Comparison of ENCODE assay signal across 18 cellular contexts in the genomic region with DNA sequence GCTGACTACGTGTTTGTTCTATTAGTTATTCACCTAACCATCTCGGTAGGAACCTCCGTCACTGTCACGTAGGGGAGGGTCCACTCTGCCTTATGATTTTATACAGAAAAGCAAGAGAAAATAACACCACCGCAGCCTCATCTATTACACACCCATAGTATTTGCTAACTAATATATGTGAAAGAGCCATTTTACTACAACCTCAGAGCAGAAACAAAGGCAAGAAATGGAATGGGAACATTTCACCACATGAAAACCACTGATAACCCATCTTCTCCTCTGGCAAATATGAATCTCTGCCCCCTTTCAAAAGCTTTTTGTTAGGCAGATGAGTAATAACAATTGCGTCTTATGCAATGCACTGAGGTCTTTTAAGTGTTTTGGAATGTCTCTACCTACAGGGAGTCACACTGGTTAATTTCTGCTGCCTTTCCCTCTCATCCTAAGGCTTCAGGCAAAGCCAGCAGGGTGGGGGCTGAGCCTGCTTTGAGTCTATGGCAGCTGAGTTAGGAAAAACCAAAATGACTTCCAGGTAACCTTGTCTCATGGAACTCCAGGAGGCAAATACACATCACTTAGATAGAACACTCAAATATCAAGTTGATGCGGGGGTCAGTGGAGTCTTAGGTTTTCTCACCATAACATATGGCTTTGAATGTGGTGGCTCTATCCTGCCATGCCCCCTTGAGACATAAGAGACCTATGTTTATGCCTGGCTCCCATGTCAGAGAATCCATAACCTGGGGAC. TPM values are rescaled to one million over a fixed set of nuclear protein-coding genes. Genes with fewer than 3 reads are reported as not detected.
DNase-seq lines count a peak whose midpoint lies in the region; ATAC-seq and TF ChIP-seq lines count a peak whose summit lies in the region.
"Had no signal": no experiment of that assay in that cellular context is flagged by ENCODE, and none has a peak within 500 bp of the region (broad histone marks: within the 10 kb centered on the region; RNA-seq: fewer than 3 reads in every experiment).

No MANE protein-coding gene starts in this region.

- no peaks in the 10 kb centered on the region for H3K9me2 ChIP-seq in hepatocyte (replicated peaks; ENCODE audit: insufficient read depth)

- H3K79me2 ChIP-seq in hepatocyte, result peaks cover 48% of the 10 kb centered on the region

- ATAC-seq in gastrocnemius medialis (no peak), HG03139 (IDR thresholded peaks at IDR 0.05; ENCODE audit: unreplicated experiment) (no peak)
- ATAC-seq: esophagus mucosa had no signal

- H3K36me3 ChIP-seq in HAP-1 (replicated peaks) (no peaks in the 10 kb centered on the region), sigmoid colon (no peaks in the 10 kb centered on the region), hepatocyte (replicated peaks; ENCODE audit: insufficient read depth, low read depth) (no peaks in the 10 kb centered on the region), gastrocnemius medialis (no peaks in the 10 kb centered on the region)
- H3K36me3 ChIP-seq: BLaER1, left ventricle myocardium inferior, ovary, tibial artery had no signal

- 81 to 90% methylated on average over 7 of the region's 7 CpGs for WGBS in sigmoid colon, 2 donors
- 89% methylated on average over 7 of the region's 7 CpGs for WGBS in hepatocyte (ENCODE audit: low lambda C conversion rate, missing lambda C conversion rate)

- TF ChIP-seq CTCF in sigmoid colon (IDR thresholded peaks at IDR 0.05) (no peak), hepatocyte (IDR thresholded peaks at IDR 0.05; ENCODE audit: poor library complexity) (no peak), gastrocnemius medialis (IDR thresholded peaks at IDR 0.05 in 4 of 5, conservative IDR thresholded peaks at IDR 0.05 in 1 of 5) (no peak)

- TF ChIP-seq POLR2A in sigmoid colon (IDR thresholded peaks at IDR 0.05) (no peak), gastrocnemius medialis (IDR thresholded peaks at IDR 0.05) (no peak)

- H2AFZ ChIP-seq in hepatocyte, result no peak overlapping the region

- no peak overlapping the region for H3K4me2 ChIP-seq in hepatocyte
- H3K4me2 ChIP-seq: BLaER1 had no signal

- intact Hi-C loops in sigmoid colon (cut with DNase I), result loop anchor here (10.0 kb wide), 1 partner anchor 649 kb away; no protein-coding TSS in a partner anchor
- intact Hi-C loops in gastrocnemius medialis (cut with DNase I; ENCODE audit: low total_unique reads), result no loop called here

- no peaks in the 10 kb centered on the region for H4K20me1 ChIP-seq in hepatocyte (ENCODE audit: insufficient read depth, poor library complexity, severe bottlenecking)

- peak; percentile 48 to 77 for DNase-seq in HAP-1 (ENCODE audit: low spot score in 2 of 2)
- peak; percentile 40 for DNase-seq in SW480 (ENCODE audit: low spot score)
- DNase-seq in epithelial cell of prostate (ENCODE audit: low read depth, low spot score), result peak; percentile 40
- peak; percentile 50 for DNase-seq in sigmoid colon
- no peak for DNase-seq in GF-D8 (lab: John Stamatoyannopoulos, UW)
- DNase-seq in hepatocyte (ENCODE audit: low spot score), result no peak
- no peak for DNase-seq in gastrocnemius medialis
- DNase-seq: DMS 273 treated with DMSO at 0.1 percent for 48 hours, KBM-7, left ventricle myocardium inferior, NCI-H1105 treated with DMSO at 0.1 percent for 48 hours, ovary, SHP77 treated with DMSO at 0.1 percent for 48 hours, small intestine, tibial artery had no signal

- TF ChIP-seq EP300 in sigmoid colon (IDR thresholded peaks at IDR 0.05), result no peak

- H3K4me1 ChIP-seq in HAP-1, result peaks cover 12% of the 10 kb centered on the region
- peaks cover 0 to 100% (median 92%) of the 10 kb centered on the region in 4 donors for H3K4me1 ChIP-seq in sigmoid colon
- peaks cover 34% of the 10 kb centered on the region for H3K4me1 ChIP-seq in hepatocyte (ENCODE audit: insufficient read depth)
- H3K4me1 ChIP-seq in gastrocnemius medialis, result no peaks in the 10 kb centered on the region

- H3K4me3 ChIP-seq in HAP-1 (no peak overlapping the region), sigmoid colon (no peak overlapping the region), hepatocyte (no peak overlapping the region), gastrocnemius medialis (no peak overlapping the region)
- H3K4me3 ChIP-seq: BLaER1, left ventricle myocardium inferior, ovary, tibial artery had no signal

- H3K27me3 ChIP-seq in HAP-1 (ENCODE audit: low read depth), result no peaks in the 10 kb centered on the region
- H3K27me3 ChIP-seq in sigmoid colon, result no peaks in the 10 kb centered on the region
- no peaks in the 10 kb centered on the region for H3K27me3 ChIP-seq in hepatocyte
- no peaks in the 10 kb centered on the region for H3K27me3 ChIP-seq in gastrocnemius medialis
- H3K27me3 ChIP-seq: ovary, tibial artery had no signal

- H3K27ac ChIP-seq in epithelial cell of prostate (peak overlapping the region; percentile 70), sigmoid colon (peak overlapping the region in 3 of 4 donors; percentile 43 to 99 (median 86)), hepatocyte (no peak overlapping the region), gastrocnemius medialis (no peak overlapping the region)
- H3K27ac ChIP-seq: BLaER1, left ventricle myocardium inferior, ovary, tibial artery had no signal

- no peaks in the 10 kb centered on the region for H3K9me3 ChIP-seq in HAP-1
- H3K9me3 ChIP-seq in sigmoid colon, result no peaks in the 10 kb centered on the region
- H3K9me3 ChIP-seq in hepatocyte (ENCODE audit: low read depth), result no peaks in the 10 kb centered on the region
- H3K9me3 ChIP-seq in gastrocnemius medialis, result no peaks in the 10 kb centered on the region
- H3K9me3 ChIP-seq: BLaER1, left ventricle myocardium inferior, ovary, tibial artery had no signal

- in situ Hi-C loops in HAP-1 (cut with MboI; ENCODE audit: low sequenced_read_pairs), result no loop called here
- in situ Hi-C loops in gastrocnemius medialis (cut with MboI; ENCODE audit: low sequenced_read_pairs in 4 of 4), result no loop called here

RNA-seq across cellular contexts. Expression of a gene that starts 15.0 kb away (rescaled TPM):
- total RNA-seq in sigmoid colon (10 to 100 TPM; 16.1 to 27.7 (median 21.2) TPM), hepatocyte (4.9 and 5.7 TPM in 2 replicates), gastrocnemius medialis (1 to 10 TPM; 1.6 to 2.3 (median 1.9) TPM)
- polyA plus RNA-seq in sigmoid colon (1 to 10 TPM in 2 of 3 donors, under 1 TPM in 1; 0.46 to 2.6 (median 1.2) TPM), hepatocyte (5.3 and 5.7 TPM in 2 replicates)

Comparison
In these comparisons a context has a peak if more than half of its experiments do, and no peak if none do; other contexts are left out.
1. DNase-seq: peak in HAP-1 (2 of 2), SW480 (single experiment), epithelial cell of prostate (single experiment) and sigmoid colon (single experiment); none in GF-D8 (single experiment), hepatocyte (single experiment) and gastrocnemius medialis (0 of 2).
2. H3K27ac ChIP-seq: peak in epithelial cell of prostate (single experiment) and sigmoid colon (3 of 4); none in hepatocyte (single experiment) and gastrocnemius medialis (0 of 4).